In genomic region chr20:51569815-51570741, GRCh38 we compare ENCODE assay signal across 16 cellular contexts. TPM values are rescaled to one million over a fixed set of nuclear protein-coding genes. Genes with fewer than 3 reads are reported as not detected.
DNase-seq lines count a peak whose midpoint lies in the region; ATAC-seq and TF ChIP-seq lines count a peak whose summit lies in the region.
"Had no signal": no experiment of that assay in that cellular context is flagged by ENCODE, and none has a peak within 500 bp of the region (broad histone marks: within the 10 kb centered on the region; RNA-seq: fewer than 3 reads in every experiment).

No MANE protein-coding gene starts in this region.

- WGBS in suprapubic skin, result 64% methylated on average over 24 of the region's 25 CpGs

- H3K4me3 ChIP-seq in choroid plexus epithelial cell (ENCODE audit: low read depth, low read length), result no peak overlapping the region
- no peak overlapping the region for H3K4me3 ChIP-seq in suprapubic skin
- H3K4me3 ChIP-seq: stomach had no signal

- H3K4me1 ChIP-seq in suprapubic skin, result peaks cover 30% of the 10 kb centered on the region

- DNase-seq in LoVo (ENCODE audit: low spot score) (peak; percentile 17), choroid plexus epithelial cell (ENCODE audit: low read depth) (peak; percentile 34), iris pigment epithelial cell (ENCODE audit: low read depth) (peak; percentile 63), suprapubic skin (ENCODE audit: low spot score in 2 of 2) (no peak), NCI-H526 treated with DMSO at 0.1 percent for 48 hours (lab: John Stamatoyannopoulos, UW) (no peak)
- DNase-seq in stimulated activated CD4-positive, alpha-beta T cell treated with anti-CD3 and anti-CD28 coated beads, Interleukin-15, amount 100 ng/mL, for 24 hours, result no peak
- DNase-seq: activated CD4-positive, alpha-beta T cell treated with anti-CD3 and anti-CD28 coated beads for 48 hours; activated T-cell treated with anti-CD3 and anti-CD28 coated beads, Interleukin-2, amount 50 U/mL, for 48 hours; CD4-positive, alpha-beta memory T cell; naive thymus-derived CD4-positive, alpha-beta T cell; NCI-H1436 treated with DMSO at 0.1 percent for 48 hours; NCI-H526; stomach; T-helper 9 cell had no signal

- no peaks in the 10 kb centered on the region for H3K9me3 ChIP-seq in suprapubic skin

- TF ChIP-seq CTCF in choroid plexus epithelial cell (conservative IDR thresholded peaks at IDR 0.05; ENCODE audit: low read depth, low read length) (no peak), suprapubic skin (IDR thresholded peaks at IDR 0.05) (no peak)

- H3K36me3 ChIP-seq in suprapubic skin, result no peaks in the 10 kb centered on the region
- H3K36me3 ChIP-seq: stomach had no signal

- TF ChIP-seq POLR2A in suprapubic skin (IDR thresholded peaks at IDR 0.05), result no peak

- ATAC-seq in HG03039 (IDR thresholded peaks at IDR 0.05; ENCODE audit: unreplicated experiment) (no peak), GM18870 (IDR thresholded peaks at IDR 0.05; ENCODE audit: unreplicated experiment) (no peak)
- ATAC-seq: naive thymus-derived CD4-positive, alpha-beta T cell had no signal

- H3K27ac ChIP-seq in suprapubic skin, result peak overlapping the region; percentile 62
- H3K27ac ChIP-seq: stomach had no signal

- H3K27me3 ChIP-seq in suprapubic skin, result no peaks in the 10 kb centered on the region

- no peak for TF ChIP-seq EP300 in suprapubic skin (IDR thresholded peaks at IDR 0.05)

RNA-seq across cellular contexts. Expression of gene NFATC2, which starts 27.6 kb away (rescaled TPM):
- 10 to 100 TPM in 2 of 4 donors, 1 to 10 TPM in 2; 5.4 to 15.7 (median 8.4) TPM for total RNA-seq in suprapubic skin

Comparison
In these comparisons a context has a peak if more than half of its experiments do, and no peak if none do; other contexts are left out.
1. DNase-seq: peak in LoVo (single experiment), choroid plexus epithelial cell (single experiment) and iris pigment epithelial cell (single experiment); none in suprapubic skin (0 of 2), stimulated activated CD4-positive, alpha-beta T cell treated with anti-CD3 and anti-CD28 coated beads, Interleukin-15, amount 100 ng/mL, for 24 hours (single experiment) and NCI-H526 treated with DMSO at 0.1 percent for 48 hours (single experiment).